18 cellular contexts compared by ENCODE assay signal in the genomic region with DNA sequence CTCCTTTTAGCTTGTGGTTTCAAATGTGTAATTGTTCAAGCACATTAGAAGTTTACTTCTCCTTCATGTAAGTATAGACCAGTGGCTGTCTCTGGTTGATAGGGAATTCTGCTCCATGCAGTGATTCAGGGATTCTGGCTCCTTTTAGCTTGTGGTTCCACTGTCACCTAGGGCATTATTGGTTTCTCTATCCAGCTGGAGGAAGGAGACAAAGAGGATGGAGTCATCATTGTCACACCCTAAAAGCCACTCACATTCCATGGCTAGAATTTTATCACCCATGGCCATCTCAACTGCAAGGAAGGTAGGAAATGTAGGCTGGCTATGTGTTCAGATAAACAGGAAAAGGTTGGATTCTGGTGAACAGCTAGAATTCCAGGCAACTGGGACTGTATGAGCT.
"Had no signal": no experiment of that assay in that cellular context is flagged by ENCODE, and none has a peak within 500 bp of the region (broad histone marks: within the 10 kb centered on the region; RNA-seq: fewer than 3 reads in every experiment).

No MANE protein-coding gene starts in this region.

- H3K79me2 ChIP-seq: parathyroid adenoma had no signal

- ATAC-seq: gastrocnemius medialis, left lobe of liver, mucosa of descending colon, natural killer cell had no signal

- H3K9me3 Mint-ChIP-seq: activated naive CD8-positive, alpha-beta T cell treated with anti-CD3 and anti-CD28 coated beads for 36 hours; central memory CD8-positive, alpha-beta T cell; natural killer cell had no signal

- H3K4me3 Mint-ChIP-seq: activated CD4-positive, alpha-beta T cell treated with anti-CD3 and anti-CD28 coated beads, Interleukin-2, amount 10 ng/mL, durations not matched to agents 24 days and 14 days; activated naive CD8-positive, alpha-beta T cell treated with anti-CD3 and anti-CD28 coated beads for 36 hours; activated T-helper 1 cell treated with anti-CD3 and anti-CD28 coated beads, Interleukin-12 subunit alpha, Interleukin-12 subunit beta, Interleukin-2, Interleukin-4 antibody, amounts not matched to agents 30 ng/mL and 10 ng/mL and 1 ng/mL, durations not matched to agents 14 hours and 24 hours and 36 hours; central memory CD8-positive, alpha-beta T cell; natural killer cell; stimulated activated effector memory CD8-positive, alpha-beta T cell treated with anti-CD3 and anti-CD28 coated beads, Interleukin-12 subunit alpha, Interleukin-12 subunit beta, amount 100 ng/mL, for 72 hours had no signal

- DNase-seq: activated CD4-positive, alpha-beta T cell treated with anti-CD3 and anti-CD28 coated beads, Interleukin-2, amount 10 ng/mL, durations not matched to agents 24 days and 14 days; activated CD4-positive, CD25-positive, alpha-beta regulatory T cell; activated CD8-positive, alpha-beta memory T cell treated with anti-CD3 and anti-CD28 coated beads for 24 hours; activated naive CD8-positive, alpha-beta T cell treated with anti-CD3 and anti-CD28 coated beads for 36 hours; amygdala; effector memory CD4-positive, alpha-beta T cell; gastrocnemius medialis; mucosa of descending colon; natural killer cell; T-helper 2 cell had no signal

- H3K4me3 ChIP-seq: coronary artery, gastrocnemius medialis, mucosa of descending colon had no signal

- H2AFZ ChIP-seq: parathyroid adenoma had no signal

- H3K27me3 Mint-ChIP-seq: activated CD4-positive, alpha-beta T cell treated with anti-CD3 and anti-CD28 coated beads, Interleukin-2, amount 10 ng/mL, durations not matched to agents 24 days and 14 days; activated naive CD8-positive, alpha-beta T cell treated with anti-CD3 and anti-CD28 coated beads for 36 hours had no signal

- H3K9ac ChIP-seq: parathyroid adenoma had no signal

- H3K27me3 ChIP-seq: brain microvascular endothelial cell, gastrocnemius medialis had no signal

- H3K27ac ChIP-seq: brain microvascular endothelial cell, coronary artery, gastrocnemius medialis, neutrophil, parathyroid adenoma had no signal

- H3K36me3 Mint-ChIP-seq: activated naive CD8-positive, alpha-beta T cell treated with anti-CD3 and anti-CD28 coated beads for 36 hours; natural killer cell; stimulated activated effector memory CD8-positive, alpha-beta T cell treated with anti-CD3 and anti-CD28 coated beads, Interleukin-12 subunit alpha, Interleukin-12 subunit beta, amount 100 ng/mL, for 72 hours had no signal

- H3K9me3 ChIP-seq: gastrocnemius medialis, mucosa of descending colon, neutrophil had no signal

- H3K27ac Mint-ChIP-seq: activated CD4-positive, alpha-beta T cell treated with anti-CD3 and anti-CD28 coated beads, Interleukin-2, amount 10 ng/mL, durations not matched to agents 24 days and 14 days; activated naive CD8-positive, alpha-beta T cell treated with anti-CD3 and anti-CD28 coated beads for 36 hours; activated T-helper 1 cell treated with anti-CD3 and anti-CD28 coated beads, Interleukin-12 subunit alpha, Interleukin-12 subunit beta, Interleukin-2, Interleukin-4 antibody, amounts not matched to agents 30 ng/mL and 10 ng/mL and 1 ng/mL, durations not matched to agents 14 hours and 24 hours and 36 hours; natural killer cell; stimulated activated effector memory CD8-positive, alpha-beta T cell treated with anti-CD3 and anti-CD28 coated beads, Interleukin-12 subunit alpha, Interleukin-12 subunit beta, amount 100 ng/mL, for 72 hours had no signal

- H3K4me1 ChIP-seq: gastrocnemius medialis, parathyroid adenoma had no signal

- H3K36me3 ChIP-seq: brain microvascular endothelial cell, gastrocnemius medialis, neutrophil had no signal
